Comparison of ENCODE assay signal across 1 cellular context in the genomic region with DNA sequence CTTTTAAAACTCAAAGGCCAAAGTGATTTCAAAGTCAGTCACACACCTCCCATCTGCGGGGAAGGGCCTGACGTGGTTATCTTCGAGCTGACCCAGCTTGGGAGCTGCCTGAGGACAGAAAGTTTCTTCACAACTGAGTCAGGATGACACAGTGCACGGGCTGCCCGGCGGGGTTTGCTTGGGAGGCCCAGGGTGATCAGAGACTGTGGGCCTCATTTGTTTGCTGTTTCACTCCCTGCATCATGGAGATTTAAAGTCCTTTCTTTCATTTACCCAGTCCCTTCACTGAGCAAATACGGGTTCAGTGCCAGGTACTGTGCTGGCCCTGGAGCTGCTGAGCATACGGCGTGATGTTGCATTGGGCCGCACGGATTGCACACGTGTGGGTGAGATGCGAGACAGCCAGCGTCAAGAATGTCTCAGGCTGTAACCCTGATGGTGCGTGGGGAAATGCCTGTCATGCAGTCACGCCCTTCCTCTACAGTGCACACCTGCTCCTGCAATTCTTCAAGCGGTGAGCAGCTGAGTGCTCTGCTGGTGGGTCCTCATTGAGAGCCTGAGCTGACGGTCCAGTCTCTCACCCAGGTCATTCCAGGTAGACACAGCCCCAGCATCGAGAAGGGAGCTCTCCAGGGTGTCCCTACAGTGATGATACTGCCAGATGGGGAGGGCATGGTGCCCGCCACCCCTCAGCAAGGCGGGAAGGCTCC.
TF ChIP-seq lines count a peak whose summit lies in the region.

No MANE protein-coding gene starts in this region.

TF ChIP-seq in endothelial cell of umbilical vein, 7 proteins besides CTCF, POLR2A, EP300 and RAD21 (continued from another document):
- TF ChIP-seq, protein P1, sequence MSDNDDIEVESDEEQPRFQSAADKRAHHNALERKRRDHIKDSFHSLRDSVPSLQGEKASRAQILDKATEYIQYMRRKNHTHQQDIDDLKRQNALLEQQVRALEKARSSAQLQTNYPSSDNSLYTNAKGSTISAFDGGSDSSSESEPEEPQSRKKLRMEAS (IDR thresholded peaks at IDR 0.05; ENCODE audit: insufficient read depth, insufficient read length): no peak
- TF ChIP-seq MYC (IDR thresholded peaks at IDR 0.05; ENCODE audit: low read depth, low read length) (no peak), EZH2 (IDR thresholded peaks at IDR 0.05; ENCODE audit: borderline replicate concordance, low read depth, low read length, severe bottlenecking) (no peak), FOS (IDR thresholded peaks at IDR 0.05; ENCODE audit: borderline replicate concordance, insufficient read depth, low read length) (no peak), JUN (IDR thresholded peaks at IDR 0.05; ENCODE audit: borderline replicate concordance, insufficient read depth, insufficient read length, low read depth) (no peak), GATA2 (IDR thresholded peaks at IDR 0.05; ENCODE audit: insufficient read depth, insufficient read length, low read depth, low read length) (no peak)
